ENCODE assay signal across 3 cellular contexts in the genomic region with DNA sequence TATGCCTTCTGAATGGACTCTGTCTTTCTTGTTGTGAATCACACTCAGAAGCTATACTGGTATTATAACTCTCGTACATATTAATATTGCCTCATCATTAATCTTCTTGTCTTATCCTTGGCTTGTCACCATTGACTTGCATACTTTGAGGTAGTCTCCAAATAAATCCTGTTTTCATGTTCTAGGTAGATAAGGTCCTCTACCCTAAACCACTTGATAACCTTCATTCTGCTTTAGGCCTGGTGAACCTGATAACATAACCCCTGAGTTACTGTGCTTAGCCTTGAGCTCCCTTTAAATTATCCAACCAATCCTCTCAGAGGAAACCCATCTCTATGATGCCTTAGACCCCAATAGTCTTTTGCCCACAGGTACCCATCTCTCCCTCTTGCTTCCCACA.
A peak's percentile ranks its signal among the peaks of the same experiment; 100 is the strongest.
TF ChIP-seq lines count a peak whose summit lies in the region.

No MANE protein-coding gene starts in this region.

TF ChIP-seq in IMR-90, 13 proteins besides CTCF, POLR2A, EP300 and RAD21:
- no peak for TF ChIP-seq MAZ (IDR thresholded peaks at IDR 0.05; ENCODE audit: borderline replicate concordance, low read depth, low read length)
- TF ChIP-seq CHD1 (IDR thresholded peaks at IDR 0.05; ENCODE audit: low read depth, low read length), result no peak
- TF ChIP-seq BHLHE40 (IDR thresholded peaks at IDR 0.05; ENCODE audit: low read depth, low read length), result no peak
- no peak for TF ChIP-seq SMC3 (IDR thresholded peaks at IDR 0.05; ENCODE audit: low read depth, low read length)
- no peak for TF ChIP-seq NFE2L2 (IDR thresholded peaks at IDR 0.05; ENCODE audit: low read depth, low read length)
- no peak for TF ChIP-seq MAFK (IDR thresholded peaks at IDR 0.05; ENCODE audit: low read depth, low read length)
- no peak for TF ChIP-seq FOS (IDR thresholded peaks at IDR 0.05; ENCODE audit: low read depth, low read length)
- TF ChIP-seq CEBPB (IDR thresholded peaks at IDR 0.05; ENCODE audit: low read depth, low read length), result no peak
- no peak for TF ChIP-seq MXI1 (IDR thresholded peaks at IDR 0.05; ENCODE audit: borderline replicate concordance, low read depth, low read length)
- no peak for TF ChIP-seq RFX5 (IDR thresholded peaks at IDR 0.05; ENCODE audit: low read depth, low read length)
- TF ChIP-seq RCOR1 (IDR thresholded peaks at IDR 0.05; ENCODE audit: insufficient replicate concordance, low read length), result no peak
- no peak for TF ChIP-seq USF2 (IDR thresholded peaks at IDR 0.05; ENCODE audit: low read depth, low read length)
- no peak for TF ChIP-seq ELK1 (IDR thresholded peaks at IDR 0.05; ENCODE audit: borderline replicate concordance, low read depth, low read length)

TF ChIP-seq in K562, 482 proteins besides CTCF, POLR2A, EP300 and RAD21:
- TF ChIP-seq CBFA2T3 (IDR thresholded peaks at IDR 0.05) (peak; percentile 59), ZNF184 (CRISPR knock-in tag; IDR thresholded peaks at IDR 0.05) (no peak), RFX1 (IDR thresholded peaks at IDR 0.05) (no peak), FOXA1 (IDR thresholded peaks at IDR 0.05; ENCODE audit: borderline replicate concordance) (no peak), TCF3 (CRISPR knock-in tag; IDR thresholded peaks at IDR 0.05) (peak; percentile 85), CBFA2T2 (conservative IDR thresholded peaks at IDR 0.05) (0 out of 2 replicates have a peak, but pooled peaks have one; percentile 24), TAL1 (IDR thresholded peaks at IDR 0.05) (peak; percentile 49), ARID1B (IDR thresholded peaks at IDR 0.05) (peak; percentile 34; the same call in 1 of the 2 replicates), ID3 (CRISPR knock-in tag; IDR thresholded peaks at IDR 0.05) (no peak), ID3 (tag; IDR thresholded peaks at IDR 0.05) (0 out of 2 replicates have a peak, but pooled peaks have one; percentile 49), EZH2 (IDR thresholded peaks at IDR 0.05; ENCODE audit: borderline replicate concordance, low read depth, low read length) (no peak)

TF ChIP-seq in GM23338, 12 proteins besides CTCF, POLR2A, EP300 and RAD21:
- TF ChIP-seq REST (IDR thresholded peaks at IDR 0.05; ENCODE audit: unreplicated experiment) (no peak), EZH2phosphoT487 (IDR thresholded peaks at IDR 0.05; ENCODE audit: unreplicated experiment) (no peak), ZNF114 (CRISPR knock-in tag; IDR thresholded peaks at IDR 0.05) (no peak), EZH2 (IDR thresholded peaks at IDR 0.05; ENCODE audit: low read depth, unreplicated experiment) (no peak)
- TF ChIP-seq, protein P1, sequence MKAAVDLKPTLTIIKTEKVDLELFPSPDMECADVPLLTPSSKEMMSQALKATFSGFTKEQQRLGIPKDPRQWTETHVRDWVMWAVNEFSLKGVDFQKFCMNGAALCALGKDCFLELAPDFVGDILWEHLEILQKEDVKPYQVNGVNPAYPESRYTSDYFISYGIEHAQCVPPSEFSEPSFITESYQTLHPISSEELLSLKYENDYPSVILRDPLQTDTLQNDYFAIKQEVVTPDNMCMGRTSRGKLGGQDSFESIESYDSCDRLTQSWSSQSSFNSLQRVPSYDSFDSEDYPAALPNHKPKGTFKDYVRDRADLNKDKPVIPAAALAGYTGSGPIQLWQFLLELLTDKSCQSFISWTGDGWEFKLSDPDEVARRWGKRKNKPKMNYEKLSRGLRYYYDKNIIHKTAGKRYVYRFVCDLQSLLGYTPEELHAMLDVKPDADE (IDR thresholded peaks at IDR 0.05), result no peak
- TF ChIP-seq, protein P2, sequence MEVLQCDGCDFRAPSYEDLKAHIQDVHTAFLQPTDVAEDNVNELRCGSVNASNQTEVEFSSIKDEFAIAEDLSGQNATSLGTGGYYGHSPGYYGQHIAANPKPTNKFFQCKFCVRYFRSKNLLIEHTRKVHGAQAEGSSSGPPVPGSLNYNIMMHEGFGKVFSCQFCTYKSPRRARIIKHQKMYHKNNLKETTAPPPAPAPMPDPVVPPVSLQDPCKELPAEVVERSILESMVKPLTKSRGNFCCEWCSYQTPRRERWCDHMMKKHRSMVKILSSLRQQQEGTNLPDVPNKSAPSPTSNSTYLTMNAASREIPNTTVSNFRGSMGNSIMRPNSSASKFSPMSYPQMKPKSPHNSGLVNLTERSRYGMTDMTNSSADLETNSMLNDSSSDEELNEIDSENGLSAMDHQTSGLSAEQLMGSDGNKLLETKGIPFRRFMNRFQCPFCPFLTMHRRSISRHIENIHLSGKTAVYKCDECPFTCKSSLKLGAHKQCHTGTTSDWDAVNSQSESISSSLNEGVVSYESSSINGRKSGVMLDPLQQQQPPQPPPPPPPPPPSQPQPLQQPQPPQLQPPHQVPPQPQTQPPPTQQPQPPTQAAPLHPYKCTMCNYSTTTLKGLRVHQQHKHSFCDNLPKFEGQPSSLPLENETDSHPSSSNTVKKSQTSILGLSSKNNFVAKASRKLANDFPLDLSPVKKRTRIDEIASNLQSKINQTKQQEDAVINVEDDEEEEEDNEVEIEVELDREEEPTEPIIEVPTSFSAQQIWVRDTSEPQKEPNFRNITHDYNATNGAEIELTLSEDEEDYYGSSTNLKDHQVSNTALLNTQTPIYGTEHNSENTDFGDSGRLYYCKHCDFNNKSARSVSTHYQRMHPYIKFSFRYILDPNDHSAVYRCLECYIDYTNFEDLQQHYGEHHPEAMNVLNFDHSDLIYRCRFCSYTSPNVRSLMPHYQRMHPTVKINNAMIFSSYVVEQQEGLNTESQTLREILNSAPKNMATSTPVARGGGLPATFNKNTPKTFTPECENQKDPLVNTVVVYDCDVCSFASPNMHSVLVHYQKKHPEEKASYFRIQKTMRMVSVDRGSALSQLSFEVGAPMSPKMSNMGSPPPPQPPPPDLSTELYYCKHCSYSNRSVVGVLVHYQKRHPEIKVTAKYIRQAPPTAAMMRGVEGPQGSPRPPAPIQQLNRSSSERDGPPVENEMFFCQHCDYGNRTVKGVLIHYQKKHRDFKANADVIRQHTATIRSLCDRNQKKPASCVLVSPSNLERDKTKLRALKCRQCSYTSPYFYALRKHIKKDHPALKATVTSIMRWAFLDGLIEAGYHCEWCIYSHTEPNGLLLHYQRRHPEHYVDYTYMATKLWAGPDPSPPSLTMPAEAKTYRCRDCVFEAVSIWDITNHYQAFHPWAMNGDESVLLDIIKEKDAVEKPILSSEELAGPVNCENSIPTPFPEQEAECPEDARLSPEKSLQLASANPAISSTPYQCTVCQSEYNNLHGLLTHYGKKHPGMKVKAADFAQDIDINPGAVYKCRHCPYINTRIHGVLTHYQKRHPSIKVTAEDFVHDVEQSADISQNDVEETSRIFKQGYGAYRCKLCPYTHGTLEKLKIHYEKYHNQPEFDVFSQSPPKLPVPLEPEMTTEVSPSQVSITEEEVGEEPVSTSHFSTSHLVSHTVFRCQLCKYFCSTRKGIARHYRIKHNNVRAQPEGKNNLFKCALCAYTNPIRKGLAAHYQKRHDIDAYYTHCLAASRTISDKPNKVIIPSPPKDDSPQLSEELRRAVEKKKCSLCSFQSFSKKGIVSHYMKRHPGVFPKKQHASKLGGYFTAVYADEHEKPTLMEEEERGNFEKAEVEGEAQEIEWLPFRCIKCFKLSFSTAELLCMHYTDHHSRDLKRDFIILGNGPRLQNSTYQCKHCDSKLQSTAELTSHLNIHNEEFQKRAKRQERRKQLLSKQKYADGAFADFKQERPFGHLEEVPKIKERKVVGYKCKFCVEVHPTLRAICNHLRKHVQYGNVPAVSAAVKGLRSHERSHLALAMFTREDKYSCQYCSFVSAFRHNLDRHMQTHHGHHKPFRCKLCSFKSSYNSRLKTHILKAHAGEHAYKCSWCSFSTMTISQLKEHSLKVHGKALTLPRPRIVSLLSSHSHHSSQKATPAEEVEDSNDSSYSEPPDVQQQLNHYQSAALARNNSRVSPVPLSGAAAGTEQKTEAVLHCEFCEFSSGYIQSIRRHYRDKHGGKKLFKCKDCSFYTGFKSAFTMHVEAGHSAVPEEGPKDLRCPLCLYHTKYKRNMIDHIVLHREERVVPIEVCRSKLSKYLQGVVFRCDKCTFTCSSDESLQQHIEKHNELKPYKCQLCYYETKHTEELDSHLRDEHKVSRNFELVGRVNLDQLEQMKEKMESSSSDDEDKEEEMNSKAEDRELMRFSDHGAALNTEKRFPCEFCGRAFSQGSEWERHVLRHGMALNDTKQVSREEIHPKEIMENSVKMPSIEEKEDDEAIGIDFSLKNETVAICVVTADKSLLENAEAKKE (CRISPR knock-in tag; IDR thresholded peaks at IDR 0.05), result no peak
